Comparison of ENCODE assay signal across 9 cellular contexts in genomic region chr19:39038098-39038497, GRCh38. TPM values are rescaled to one million over a fixed set of nuclear protein-coding genes. Genes with fewer than 3 reads are reported as not detected.
DNase-seq lines count a peak whose midpoint lies in the region; ATAC-seq, FAIRE-seq and TF ChIP-seq lines count a peak whose summit lies in the region.
"Had no signal": no experiment of that assay in that cellular context is flagged by ENCODE, and none has a peak within 500 bp of the region (broad histone marks: within the 10 kb centered on the region; RNA-seq: fewer than 3 reads in every experiment).

No MANE protein-coding gene starts in this region.

- no peaks in the 10 kb centered on the region for H4K20me1 ChIP-seq in endothelial cell of umbilical vein (replicated peaks; ENCODE audit: control insufficient read depth, extremely low read depth, insufficient read depth, low read length)
- H4K20me1 ChIP-seq: BLaER1 had no signal

- no peak overlapping the region for H2AK5ac ChIP-seq in trophoblast cell (ENCODE audit: low read length)

- no peak overlapping the region for H4K12ac ChIP-seq in trophoblast cell (ENCODE audit: low read depth, low read length)

- no peak overlapping the region for H2BK5ac ChIP-seq in trophoblast cell (ENCODE audit: low read depth, low read length, poor library complexity)

- peak; percentile 94 for FAIRE-seq in endothelial cell of umbilical vein (lab: Jason Lieb, UNC)

- no peak overlapping the region for H3K14ac ChIP-seq in trophoblast cell (ENCODE audit: low read length)

- no peak overlapping the region for H3K4ac ChIP-seq in trophoblast cell (ENCODE audit: low read depth, low read length)

- H3K9me1 ChIP-seq in endothelial cell of umbilical vein (replicated peaks; ENCODE audit: control insufficient read depth, extremely low read depth, insufficient read depth, low read length), result no peaks in the 10 kb centered on the region

- H3K9ac ChIP-seq in endothelial cell of umbilical vein (replicated peaks; ENCODE audit: extremely low read depth, insufficient read depth, low read length), result no peak overlapping the region
- H3K9ac ChIP-seq in trophoblast cell (ENCODE audit: low read length), result no peak overlapping the region
- H3K9ac ChIP-seq: BLaER1 had no signal

- intact Hi-C loops in endothelial cell of umbilical vein (cut with micrococcal nuclease), result loop anchor here (1.0 kb wide), 1 partner anchor 76 kb away; no protein-coding TSS in a partner anchor

- ATAC-seq in GM21381 (IDR thresholded peaks at IDR 0.05; ENCODE audit: unreplicated experiment), result no peak

- dilution Hi-C loops in endothelial cell of umbilical vein (cut with MboI; ENCODE audit: extremely low pct_ligation_motif_present, low sequenced_read_pairs), result no loop called here

- no peak overlapping the region for H3K18ac ChIP-seq in trophoblast cell (ENCODE audit: low read length)

- no peak overlapping the region for H2BK120ac ChIP-seq in trophoblast cell (ENCODE audit: insufficient read depth, low read length, poor library complexity)

- DNase-seq in NCI-H1105 treated with DMSO at 0.1 percent for 48 hours (lab: John Stamatoyannopoulos, UW), result peak; percentile 2
- no peak for DNase-seq in NCI-H1105 (lab: John Stamatoyannopoulos, UW)
- peak; percentile 19 for DNase-seq in NCI-H524 treated with DMSO at 0.1 percent for 48 hours (lab: John Stamatoyannopoulos, UW)
- peak; percentile 55 for DNase-seq in endothelial cell of umbilical vein (ENCODE audit: low read depth, low spot score)
- DNase-seq in trophoblast cell, result peak; percentile 12 to 40
- no peak for DNase-seq in NCI-H2107 (lab: John Stamatoyannopoulos, UW)
- DNase-seq in NCI-H446 treated with DMSO at 0.1 percent for 48 hours (lab: John Stamatoyannopoulos, UW), result no peak

- BruUV-seq in endothelial cell of umbilical vein (replicated peaks; lab: Mats Ljungman, UMichigan), result no TSS peak

- no peak overlapping the region for H3K4me3 ChIP-seq in endothelial cell of umbilical vein (replicated peaks in 1 of 3; ENCODE audit: insufficient read depth in 1 of 3, low read depth in 1 of 3, low read length in 3 of 3)
- H3K4me3 ChIP-seq in trophoblast cell (ENCODE audit: low read depth, low read length), result no peak overlapping the region
- H3K4me3 ChIP-seq: BLaER1 had no signal

- H3K9me3 ChIP-seq in endothelial cell of umbilical vein (replicated peaks; ENCODE audit: control insufficient read depth, insufficient read depth, low read length) (no peaks in the 10 kb centered on the region), trophoblast cell (ENCODE audit: insufficient read depth, low read depth, low read length) (no peaks in the 10 kb centered on the region)

- WGBS in trophoblast cell (ENCODE audit: extremely low coverage, insufficient coverage, insufficient read length), result no CpG with 5 or more reads among the region's 9 CpGs

- H3K79me1 ChIP-seq in trophoblast cell (ENCODE audit: low read length), result no peaks in the 10 kb centered on the region

- H2AFZ ChIP-seq in endothelial cell of umbilical vein (ENCODE audit: low read depth, low read length), result peak overlapping the region; percentile 43
- peak overlapping the region; percentile 39 for H2AFZ ChIP-seq in trophoblast cell (ENCODE audit: insufficient read depth, low read length, poor library complexity)

- no peak overlapping the region for H4K8ac ChIP-seq in trophoblast cell (ENCODE audit: low read depth, low read length)

- H3K4me2 ChIP-seq in endothelial cell of umbilical vein (ENCODE audit: insufficient read depth, low read length) (no peak overlapping the region), trophoblast cell (ENCODE audit: low read length) (no peak overlapping the region)
- H3K4me2 ChIP-seq: BLaER1 had no signal

- H3K36me3 ChIP-seq in endothelial cell of umbilical vein (ENCODE audit: control insufficient read depth in 2 of 2, extremely low read depth in 1 of 2, insufficient read depth in 2 of 2, low read length in 2 of 2) (no peaks in the 10 kb centered on the region), trophoblast cell (ENCODE audit: control insufficient read depth in 1 of 2, insufficient read depth in 2 of 2, low read length in 2 of 2) (no peaks in the 10 kb centered on the region)
- H3K36me3 ChIP-seq: BLaER1 had no signal

- TF ChIP-seq CTCF in endothelial cell of umbilical vein (IDR thresholded peaks at IDR 0.05; ENCODE audit: extremely low read depth in 1 of 2, insufficient read depth in 1 of 2, low read depth in 1 of 2, low read length in 2 of 2), result peak in 1 of 2 donors; percentile 24

- H3K79me2 ChIP-seq in endothelial cell of umbilical vein (ENCODE audit: control insufficient read depth, insufficient read depth, low read length), result no peaks in the 10 kb centered on the region
- no peaks in the 10 kb centered on the region for H3K79me2 ChIP-seq in trophoblast cell (ENCODE audit: control insufficient read depth, insufficient read depth, low read length, poor library complexity)

- no peak overlapping the region for H2BK12ac ChIP-seq in trophoblast cell (ENCODE audit: low read length)

- H3K27ac ChIP-seq in endothelial cell of umbilical vein (ENCODE audit: insufficient read depth, low read depth, low read length) (no peak overlapping the region), trophoblast cell (ENCODE audit: low read depth, low read length) (no peak overlapping the region)
- H3K27ac ChIP-seq: BLaER1 had no signal

- TF ChIP-seq POLR2A in endothelial cell of umbilical vein (IDR thresholded peaks at IDR 0.05; ENCODE audit: low read depth, low read length), result no peak

- POLR2A ChIA-PET in endothelial cell of umbilical vein (lab: Charles Lee), result no interaction called here

- H4K91ac ChIP-seq in trophoblast cell (ENCODE audit: low read depth, low read length), result no peak overlapping the region

- no peak overlapping the region for H3K23ac ChIP-seq in trophoblast cell (ENCODE audit: low read length)

- no peaks in the 10 kb centered on the region for H3K27me3 ChIP-seq in endothelial cell of umbilical vein (ENCODE audit: control insufficient read depth in 2 of 2, insufficient read depth in 2 of 2, low read length in 2 of 2)
- no peaks in the 10 kb centered on the region for H3K27me3 ChIP-seq in trophoblast cell (ENCODE audit: insufficient read depth, low read length)

- CTCF ChIA-PET in endothelial cell of umbilical vein (lab: Charles Lee), result interaction anchor here (0.6 to 4.3 kb wide), 11 partner anchors 14 to 635 kb away, joined by 3 to 37 read pairs (median 4); partner anchors contain the start of genes FAM98C and FBXO17

- H3K4me1 ChIP-seq in endothelial cell of umbilical vein (ENCODE audit: control insufficient read depth, extremely low read depth, insufficient read depth, low read length) (no peaks in the 10 kb centered on the region), trophoblast cell (ENCODE audit: control insufficient read depth in 1 of 2, insufficient read depth in 2 of 2, low read length in 2 of 2) (no peaks in the 10 kb centered on the region)
- H3K4me1 ChIP-seq: BLaER1 had no signal

TF ChIP-seq in endothelial cell of umbilical vein, 7 proteins besides CTCF, POLR2A, EP300 and RAD21:
- TF ChIP-seq MYC (IDR thresholded peaks at IDR 0.05; ENCODE audit: low read depth, low read length) (no peak), POLR2AphosphoS5 (IDR thresholded peaks at IDR 0.05; ENCODE audit: insufficient read depth, low read depth, low read length) (no peak), FOS (IDR thresholded peaks at IDR 0.05; ENCODE audit: borderline replicate concordance, insufficient read depth, low read length) (no peak), GATA2 (IDR thresholded peaks at IDR 0.05; ENCODE audit: insufficient read depth, insufficient read length, low read depth, low read length) (no peak), JUN (IDR thresholded peaks at IDR 0.05; ENCODE audit: borderline replicate concordance, insufficient read depth, insufficient read length, low read depth) (no peak), EZH2 (IDR thresholded peaks at IDR 0.05; ENCODE audit: borderline replicate concordance, low read depth, low read length, severe bottlenecking) (no peak), MAX (IDR thresholded peaks at IDR 0.05; ENCODE audit: insufficient read depth, insufficient read length) (no peak)

RNA-seq across cellular contexts. Expression of gene FBXO27, which starts 5.7 kb away (rescaled TPM):
- total RNA-seq in endothelial cell of umbilical vein, result 4.2 and 6.5 TPM in 2 replicates
- polyA plus RNA-seq in endothelial cell of umbilical vein, result 3.5 and 4.9 TPM in 2 replicates
- polyA plus RNA-seq in endothelial cell of umbilical vein (2011; cell fraction: cytosol; rRNA removed), result 2.5 and 3.0 TPM in 2 replicates
- polyA plus RNA-seq in endothelial cell of umbilical vein (2011; cell fraction: nucleus; rRNA removed), result 0.63 and 1.5 TPM in 2 replicates
- polyA plus RNA-seq in endothelial cell of umbilical vein (2012), result 2.9 and 4.7 TPM in 2 replicates
- 4.7 and 9.5 TPM in 2 replicates for polyA minus RNA-seq in endothelial cell of umbilical vein
- polyA minus RNA-seq in endothelial cell of umbilical vein (2011; cell fraction: cytosol; rRNA and poly(A)+ RNA removed), result not detected
- 0.91 and 2.4 TPM in 2 replicates for polyA minus RNA-seq in endothelial cell of umbilical vein (2011; cell fraction: nucleus; rRNA and poly(A)+ RNA removed)
- 1.9 and 2.6 TPM in 2 replicates for polyA plus RNA-seq in trophoblast cell (2013)

RNA-seq across cellular contexts. Expression of gene ACP7, which starts 46.1 kb away (rescaled TPM):
- total RNA-seq in endothelial cell of umbilical vein, result 0.18 and 0.49 TPM in 2 replicates
- polyA plus RNA-seq in endothelial cell of umbilical vein, result 0.03 and 0.04 TPM in 2 replicates
- polyA plus RNA-seq in endothelial cell of umbilical vein (2011; cell fraction: cytosol; rRNA removed), result 0.04 and 0.08 TPM in 2 replicates
- 0.04 and 0.05 TPM in 2 replicates for polyA plus RNA-seq in endothelial cell of umbilical vein (2011; cell fraction: nucleus; rRNA removed)
- polyA plus RNA-seq in endothelial cell of umbilical vein (2012), result 0.25 TPM in 1 of 2 replicates, not detected in the other
- not detected in 2 replicates for polyA minus RNA-seq in endothelial cell of umbilical vein
- not detected for polyA minus RNA-seq in endothelial cell of umbilical vein (2011; cell fraction: cytosol; rRNA and poly(A)+ RNA removed)
- polyA minus RNA-seq in endothelial cell of umbilical vein (2011; cell fraction: nucleus; rRNA and poly(A)+ RNA removed), result not detected in 2 replicates
- not detected in 2 replicates for polyA plus RNA-seq in trophoblast cell (2013)

Comparison
In these comparisons a context has a peak if more than half of its experiments do, and no peak if none do; other contexts are left out.
1. DNase-seq: peak in NCI-H1105 treated with DMSO at 0.1 percent for 48 hours (single experiment), NCI-H524 treated with DMSO at 0.1 percent for 48 hours (single experiment), endothelial cell of umbilical vein (single experiment) and trophoblast cell (2 of 2); none in NCI-H1105 (single experiment), NCI-H2107 (single experiment) and NCI-H446 treated with DMSO at 0.1 percent for 48 hours (single experiment).